ENCODE assay signal across 19 cellular contexts in the genomic region with DNA sequence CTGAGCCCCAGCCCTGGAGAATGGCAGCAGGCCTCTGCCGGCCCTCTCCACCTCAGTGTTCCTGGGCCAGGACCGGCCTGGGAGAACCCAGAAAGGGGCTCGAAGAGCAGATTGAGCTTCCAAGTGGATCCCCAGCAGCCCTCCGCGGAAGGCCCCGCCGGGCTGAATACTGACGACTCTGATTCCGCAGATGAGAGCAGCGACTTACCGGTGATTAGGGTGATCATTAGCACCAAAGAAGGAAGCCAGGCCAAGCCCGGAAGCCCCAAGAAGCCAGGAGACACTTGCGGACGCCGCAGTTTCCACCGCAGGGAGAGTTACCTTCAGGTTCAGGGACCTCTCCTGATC. TPM values are rescaled to one million over a fixed set of nuclear protein-coding genes. Genes with fewer than 3 reads are reported as not detected.
DNase-seq lines count a peak whose midpoint lies in the region; ATAC-seq and TF ChIP-seq lines count a peak whose summit lies in the region.
"Had no signal": no experiment of that assay in that cellular context is flagged by ENCODE, and none has a peak within 500 bp of the region (broad histone marks: within the 10 kb centered on the region; RNA-seq: fewer than 3 reads in every experiment).

No MANE protein-coding gene starts in this region.

- H3K4me3 Mint-ChIP-seq in activated naive CD8-positive, alpha-beta T cell treated with anti-CD3 and anti-CD28 coated beads, Interleukin-2, amount 50 U/mL, for 24 hours, result no peak overlapping the region
- H3K4me3 Mint-ChIP-seq: CD14-positive monocyte; CD4-positive, alpha-beta T cell; CD8-positive, alpha-beta memory T cell; GM23338; HFFc6 had no signal

- H3K4me3 ChIP-seq in left ventricle myocardium inferior (no peak overlapping the region), H7 (ENCODE audit: insufficient read depth, low read depth, low read length) (no peak overlapping the region)
- H3K4me3 ChIP-seq: GM23338, HAP-1 had no signal

- H3K4me1 ChIP-seq in left ventricle myocardium inferior, result no peaks in the 10 kb centered on the region
- H3K4me1 ChIP-seq: HAP-1 had no signal

- no peaks in the 10 kb centered on the region for H3K36me3 Mint-ChIP-seq in activated naive CD8-positive, alpha-beta T cell treated with anti-CD3 and anti-CD28 coated beads, Interleukin-2, amount 50 U/mL, for 24 hours (ENCODE audit: low read depth)
- H3K36me3 Mint-ChIP-seq: CD14-positive monocyte; CD8-positive, alpha-beta memory T cell had no signal

- no peak overlapping the region for H3K27ac Mint-ChIP-seq in activated naive CD8-positive, alpha-beta T cell treated with anti-CD3 and anti-CD28 coated beads, Interleukin-2, amount 50 U/mL, for 24 hours
- H3K27ac Mint-ChIP-seq: CD4-positive, alpha-beta T cell; CD8-positive, alpha-beta memory T cell; GM23338; HFFc6 had no signal

- no peak for TF ChIP-seq CTCF in left ventricle myocardium inferior (IDR thresholded peaks at IDR 0.05; ENCODE audit: borderline replicate concordance)

- no peaks in the 10 kb centered on the region for H3K9me3 Mint-ChIP-seq in activated naive CD8-positive, alpha-beta T cell treated with anti-CD3 and anti-CD28 coated beads, Interleukin-2, amount 50 U/mL, for 24 hours
- H3K9me3 Mint-ChIP-seq: CD14-positive monocyte; CD4-positive, alpha-beta T cell; CD8-positive, alpha-beta memory T cell; GM23338; HFFc6 had no signal

- peaks cover 37% of the 10 kb centered on the region for H3K4me1 Mint-ChIP-seq in activated naive CD8-positive, alpha-beta T cell treated with anti-CD3 and anti-CD28 coated beads, Interleukin-2, amount 50 U/mL, for 24 hours
- H3K4me1 Mint-ChIP-seq: GM23338 had no signal

- H3K27me3 ChIP-seq in left ventricle myocardium inferior (ENCODE audit: low read depth) (no peaks in the 10 kb centered on the region), H7 (ENCODE audit: control insufficient read depth, insufficient read depth, low read length) (no peaks in the 10 kb centered on the region)

- H3K9me3 ChIP-seq in left ventricle myocardium inferior (replicated peaks), result no peaks in the 10 kb centered on the region
- H3K9me3 ChIP-seq: HAP-1 had no signal

- ATAC-seq in activated naive CD8-positive, alpha-beta T cell treated with anti-CD3 and anti-CD28 coated beads, Interleukin-2, amount 50 U/mL, for 24 hours, result no peak
- ATAC-seq: GM23338 had no signal

- H3K27me3 Mint-ChIP-seq in activated naive CD8-positive, alpha-beta T cell treated with anti-CD3 and anti-CD28 coated beads, Interleukin-2, amount 50 U/mL, for 24 hours, result peaks cover 11% of the 10 kb centered on the region
- H3K27me3 Mint-ChIP-seq: CD4-positive, alpha-beta T cell had no signal

- H3K36me3 ChIP-seq in left ventricle myocardium inferior (no peaks in the 10 kb centered on the region), H7 (replicated peaks; ENCODE audit: control insufficient read depth, insufficient read depth, low read length) (no peaks in the 10 kb centered on the region)
- H3K36me3 ChIP-seq: HAP-1 had no signal

- H3K27ac ChIP-seq in left ventricle myocardium inferior (replicated peaks), result no peak overlapping the region

- intact Hi-C loops in cardiac septum (cut with DNase I) (no loop called here), left ventricle myocardium inferior (cut with micrococcal nuclease) (no loop called here)

- DNase-seq in cardiac septum (ENCODE audit: low spot score), result peak; percentile 63
- DNase-seq in left ventricle myocardium inferior, result no peak
- DNase-seq in H7, result peak; percentile 22
- peak; percentile 6 for DNase-seq in mucosa of gallbladder (ENCODE audit: low spot score)
- no peak for DNase-seq in GM03348 (ENCODE audit: low spot score)
- DNase-seq in activated naive CD8-positive, alpha-beta T cell treated with anti-CD3 and anti-CD28 coated beads, Interleukin-2, amount 50 U/mL, for 24 hours, result no peak
- DNase-seq: CD4-positive, alpha-beta T cell; CD8-positive, alpha-beta memory T cell; DMS 273 treated with DMSO at 0.1 percent for 48 hours; DMS79; EL; GDM1; HFFc6 had no signal

RNA-seq across cellular contexts. Expression of a gene that starts 49.9 kb away (rescaled TPM):
- total RNA-seq in cardiac septum, result not detected
- not detected for total RNA-seq in left ventricle myocardium inferior
- not detected in 2 replicates for total RNA-seq in H7 (2014; rRNA removed; shearing (Covaris generic))
- not detected for total RNA-seq in mucosa of gallbladder
- total RNA-seq: A172; A673; CD4-positive, alpha-beta T cell; CD8-positive, alpha-beta memory T cell; GM23338; H4; HFFc6 had no signal

RNA-seq across cellular contexts. Expression of a gene that starts 49.9 kb away (rescaled TPM):
- total RNA-seq in cardiac septum (0.13 TPM), left ventricle myocardium inferior (not detected), mucosa of gallbladder (1.5 TPM)
- total RNA-seq in H7 (2014; rRNA removed; shearing (Covaris generic)), result not detected in 2 replicates
- total RNA-seq: A172, A673, GM23338, H4, HFFc6 had no signal

Comparison
In these comparisons a context has a peak if more than half of its experiments do, and no peak if none do; other contexts are left out.
1. DNase-seq: peak in cardiac septum (single experiment), H7 (single experiment) and mucosa of gallbladder (single experiment); none in left ventricle myocardium inferior (single experiment), GM03348 (single experiment) and activated naive CD8-positive, alpha-beta T cell treated with anti-CD3 and anti-CD28 coated beads, Interleukin-2, amount 50 U/mL, for 24 hours (single experiment).